In the genomic region with DNA sequence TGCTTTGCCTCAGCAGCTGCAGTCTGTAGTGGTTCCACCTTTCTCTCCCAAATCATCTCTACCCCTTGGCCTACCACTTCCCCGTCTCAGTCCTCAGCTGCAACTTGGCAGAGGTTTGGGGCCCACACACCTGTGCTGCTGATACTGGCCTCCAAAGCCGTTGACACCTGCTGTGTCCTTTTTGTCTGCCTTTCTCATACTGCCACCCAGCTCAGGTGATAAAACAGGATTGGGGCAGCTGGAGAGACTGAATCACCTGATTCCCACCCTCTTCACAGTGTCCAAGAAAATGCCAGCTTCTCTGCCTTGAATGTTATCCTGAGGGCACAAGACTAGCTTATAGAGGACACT, we compare ENCODE assay signal across 12 cellular contexts.
DNase-seq lines count a peak whose midpoint lies in the region; ATAC-seq lines count a peak whose summit lies in the region.
"Had no signal": no experiment of that assay in that cellular context is flagged by ENCODE, and none has a peak within 500 bp of the region (broad histone marks: within the 10 kb centered on the region; RNA-seq: fewer than 3 reads in every experiment).

No MANE protein-coding gene starts in this region.

- H3K4me1 Mint-ChIP-seq in T-helper 17 cell (peaks cover 26% of the 10 kb centered on the region), naive B cell (peaks cover 47 to 57% (median 56%) of the 10 kb centered on the region in 3 donors)

- H2AFZ ChIP-seq in Karpas-422 (ENCODE audit: low read length): no peak overlapping the region

- H3K9me3 Mint-ChIP-seq in naive B cell: peaks cover 0 to 2% (median 0%) of the 10 kb centered on the region in 7 donors
- H3K9me3 Mint-ChIP-seq: CD4-positive, alpha-beta T cell had no signal

- H3K36me3 ChIP-seq in Karpas-422 (ENCODE audit: insufficient read depth, low read length): no peaks in the 10 kb centered on the region

- H3K36me3 Mint-ChIP-seq in T-helper 17 cell (ENCODE audit: low read depth): peaks cover 6% of the 10 kb centered on the region
- H3K36me3 Mint-ChIP-seq in naive B cell: peaks cover 12 to 18% of the 10 kb centered on the region in 2 donors

- no peaks in the 10 kb centered on the region for H3K79me2 ChIP-seq in Karpas-422 (ENCODE audit: low read length)

- ATAC-seq in T-helper 17 cell: no peak
- ATAC-seq in naive B cell (ENCODE audit: low read depth in 2 of 2): peak in 1 of 2 donors; percentile 16
- no peak for ATAC-seq in HG02938 (IDR thresholded peaks at IDR 0.05; ENCODE audit: unreplicated experiment)

- H3K27ac Mint-ChIP-seq in T-helper 17 cell (peak overlapping the region; percentile 70), naive B cell (peak overlapping the region in 4 of 6 donors; percentile 57 to 91 (median 72))
- H3K27ac Mint-ChIP-seq: CD4-positive, alpha-beta T cell had no signal

- H3K9me3 ChIP-seq in T-helper 17 cell (ENCODE audit: control insufficient read depth, low read length, poor library complexity, severe bottlenecking): no peaks in the 10 kb centered on the region
- no peaks in the 10 kb centered on the region for H3K9me3 ChIP-seq in Karpas-422 (ENCODE audit: low read length)

- no peaks in the 10 kb centered on the region for H3K27me3 ChIP-seq in Karpas-422 (ENCODE audit: low read length)

- H4K20me1 ChIP-seq in Karpas-422 (ENCODE audit: insufficient read depth, low read depth, low read length): no peaks in the 10 kb centered on the region

- no peaks in the 10 kb centered on the region for H3K9me2 ChIP-seq in Karpas-422 (replicated peaks; ENCODE audit: insufficient read depth, low read length)

- no peaks in the 10 kb centered on the region for H3K27me3 Mint-ChIP-seq in T-helper 17 cell
- H3K27me3 Mint-ChIP-seq in naive B cell: no peaks in the 10 kb centered on the region
- H3K27me3 Mint-ChIP-seq: CD4-positive, alpha-beta T cell had no signal

- no peak overlapping the region for H3K27ac ChIP-seq in Karpas-422 (ENCODE audit: low read length)

- 0 out of 2 replicates have a peak, but pooled peaks cover 5% of the 10 kb centered on the region for H3K4me1 ChIP-seq in Karpas-422 (ENCODE audit: low read length)

- no peak overlapping the region for H3K4me3 Mint-ChIP-seq in T-helper 17 cell
- H3K4me3 Mint-ChIP-seq in naive B cell: peak overlapping the region in 7 of 8 donors; percentile 5 to 68 (median 50)
- H3K4me3 Mint-ChIP-seq: CD4-positive, alpha-beta T cell had no signal

- no peak overlapping the region for H3K9ac ChIP-seq in Karpas-422 (ENCODE audit: low read length)

- H3K4me3 ChIP-seq in Karpas-422 (ENCODE audit: low read length): no peak overlapping the region

- H3K4me2 ChIP-seq in Karpas-422 (ENCODE audit: low read depth, low read length, poor library complexity, severe bottlenecking): no peak overlapping the region

- DNase-seq in DMS53 treated with DMSO at 0.1 percent for 48 hours (lab: John Stamatoyannopoulos, UW; ENCODE audit: unreplicated experiment): peak; percentile 25
- DNase-seq in NAMALWA (ENCODE audit: low spot score): peak; percentile 47
- no peak for DNase-seq in T-helper 17 cell
- DNase-seq in naive B cell: no peak
- no peak for DNase-seq in foreskin melanocyte
- no peak for DNase-seq in Karpas-422
- DNase-seq in stimulated activated CD4-positive, alpha-beta T cell treated with anti-CD3 and anti-CD28 coated beads, Interleukin-15, amount 100 ng/mL, for 24 hours: no peak
- DNase-seq: activated effector memory CD4-positive, alpha-beta T cell treated with anti-CD3 and anti-CD28 coated beads, Interleukin-2, amount 50 U/mL, for 16 hours; CD4-positive, alpha-beta T cell; dermis blood vessel endothelial cell; substantia nigra had no signal

Comparison
In these comparisons a context has a peak if more than half of its experiments do, and no peak if none do; other contexts are left out.
1. DNase-seq: peak in DMS53 treated with DMSO at 0.1 percent for 48 hours (single experiment) and NAMALWA (single experiment); none in T-helper 17 cell (0 of 3), naive B cell (single experiment), foreskin melanocyte (single experiment), Karpas-422 (single experiment) and stimulated activated CD4-positive, alpha-beta T cell treated with anti-CD3 and anti-CD28 coated beads, Interleukin-15, amount 100 ng/mL, for 24 hours (single experiment).